In the genomic region with DNA sequence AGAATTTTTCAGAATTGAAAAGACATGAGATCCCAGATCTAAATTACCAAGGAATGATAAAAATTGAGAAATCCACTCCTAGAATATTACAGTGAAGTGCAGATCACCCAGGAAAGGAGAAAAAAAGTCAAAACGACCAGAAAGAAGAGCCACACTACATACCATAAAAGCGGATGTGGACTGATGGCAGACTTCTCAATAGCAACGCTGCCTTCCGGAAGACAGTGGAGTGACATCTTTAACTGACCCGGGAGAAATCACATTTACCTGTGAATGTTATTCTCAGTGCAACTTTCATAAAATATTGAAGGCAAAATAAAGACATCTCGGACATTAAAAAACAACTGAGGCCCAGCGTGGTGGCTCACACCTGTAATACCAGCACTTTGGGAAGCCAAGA, we compare ENCODE assay signal across 17 cellular contexts. TPM values are rescaled to one million over a fixed set of nuclear protein-coding genes. Genes with fewer than 3 reads are reported as not detected.
"Had no signal": no experiment of that assay in that cellular context is flagged by ENCODE, and none has a peak within 500 bp of the region (broad histone marks: within the 10 kb centered on the region; RNA-seq: fewer than 3 reads in every experiment).

No MANE protein-coding gene starts in this region.

RNA-seq across cellular contexts. Expression of a gene that starts 21.5 kb away (rescaled TPM):
- total RNA-seq: naive thymus-derived CD8-positive, alpha-beta T cell; natural killer cell treated with Interleukin-12 subunit alpha and Interleukin-12 subunit beta and Interleukin-15 and Interleukin-18, amount 100 ng/mL, for 72 hours; neural crest cell; omental fat pad; osteocyte; pancreas; posterior vena cava; pulmonary artery endothelial cell; right atrium auricular region; sciatic nerve; smooth muscle cell; thoracic aorta; thyroid gland; tibial nerve; upper lobe of left lung; ureter; vagina had no signal
- polyA plus RNA-seq: naive thymus-derived CD8-positive, alpha-beta T cell; pancreas; smooth muscle cell had no signal

RNA-seq across cellular contexts. Expression of a gene that starts 44.5 kb away (rescaled TPM):
- total RNA-seq: naive thymus-derived CD8-positive, alpha-beta T cell; osteocyte; pulmonary artery endothelial cell had no signal
- polyA plus RNA-seq: naive thymus-derived CD8-positive, alpha-beta T cell had no signal
